Comparison of ENCODE assay signal across 2 cellular contexts in genomic region chr13:45048890-45049407, GRCh38.
TF ChIP-seq lines count a peak whose summit lies in the region.

No MANE protein-coding gene starts in this region.

TF ChIP-seq in IMR-90, 13 proteins besides CTCF, POLR2A, EP300 and RAD21:
- TF ChIP-seq, protein P1, sequence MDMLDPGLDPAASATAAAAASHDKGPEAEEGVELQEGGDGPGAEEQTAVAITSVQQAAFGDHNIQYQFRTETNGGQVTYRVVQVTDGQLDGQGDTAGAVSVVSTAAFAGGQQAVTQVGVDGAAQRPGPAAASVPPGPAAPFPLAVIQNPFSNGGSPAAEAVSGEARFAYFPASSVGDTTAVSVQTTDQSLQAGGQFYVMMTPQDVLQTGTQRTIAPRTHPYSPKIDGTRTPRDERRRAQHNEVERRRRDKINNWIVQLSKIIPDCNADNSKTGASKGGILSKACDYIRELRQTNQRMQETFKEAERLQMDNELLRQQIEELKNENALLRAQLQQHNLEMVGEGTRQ (IDR thresholded peaks at IDR 0.05; ENCODE audit: low read depth, low read length), result no peak
- TF ChIP-seq RFX5 (IDR thresholded peaks at IDR 0.05; ENCODE audit: low read depth, low read length) (no peak), BHLHE40 (IDR thresholded peaks at IDR 0.05; ENCODE audit: low read depth, low read length) (no peak), MXI1 (IDR thresholded peaks at IDR 0.05; ENCODE audit: borderline replicate concordance, low read depth, low read length) (no peak), FOS (IDR thresholded peaks at IDR 0.05; ENCODE audit: low read depth, low read length) (no peak), NFE2L2 (IDR thresholded peaks at IDR 0.05; ENCODE audit: low read depth, low read length) (no peak)

TF ChIP-seq in HepG2, 621 proteins besides CTCF, POLR2A, EP300 and RAD21:
- TF ChIP-seq ZBTB3 (CRISPR knock-in tag; IDR thresholded peaks at IDR 0.05; ENCODE audit: borderline replicate concordance, low read depth) (no peak), ZNF644 (CRISPR knock-in tag; IDR thresholded peaks at IDR 0.05; ENCODE audit: low read depth) (no peak)
- TF ChIP-seq, protein P2, sequence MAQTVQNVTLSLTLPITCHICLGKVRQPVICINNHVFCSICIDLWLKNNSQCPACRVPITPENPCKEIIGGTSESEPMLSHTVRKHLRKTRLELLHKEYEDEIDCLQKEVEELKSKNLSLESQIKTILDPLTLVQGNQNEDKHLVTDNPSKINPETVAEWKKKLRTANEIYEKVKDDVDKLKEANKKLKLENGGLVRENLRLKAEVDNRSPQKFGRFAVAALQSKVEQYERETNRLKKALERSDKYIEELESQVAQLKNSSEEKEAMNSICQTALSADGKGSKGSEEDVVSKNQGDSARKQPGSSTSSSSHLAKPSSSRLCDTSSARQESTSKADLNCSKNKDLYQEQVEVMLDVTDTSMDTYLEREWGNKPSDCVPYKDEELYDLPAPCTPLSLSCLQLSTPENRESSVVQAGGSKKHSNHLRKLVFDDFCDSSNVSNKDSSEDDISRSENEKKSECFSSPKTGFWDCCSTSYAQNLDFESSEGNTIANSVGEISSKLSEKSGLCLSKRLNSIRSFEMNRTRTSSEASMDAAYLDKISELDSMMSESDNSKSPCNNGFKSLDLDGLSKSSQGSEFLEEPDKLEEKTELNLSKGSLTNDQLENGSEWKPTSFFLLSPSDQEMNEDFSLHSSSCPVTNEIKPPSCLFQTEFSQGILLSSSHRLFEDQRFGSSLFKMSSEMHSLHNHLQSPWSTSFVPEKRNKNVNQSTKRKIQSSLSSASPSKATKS (CRISPR knock-in tag; IDR thresholded peaks at IDR 0.05), result no peak
